1 cellular context compared by ENCODE assay signal in genomic region chr17:75753514-75754377, GRCh38.
A peak's percentile ranks its signal among the peaks of the same experiment; 100 is the strongest.
TF ChIP-seq lines count a peak whose summit lies in the region.

No MANE protein-coding gene starts in this region.

TF ChIP-seq in K562, 482 proteins besides CTCF, POLR2A, EP300 and RAD21 (continued from another document and continues in another):
- TF ChIP-seq UBTF (IDR thresholded peaks at IDR 0.05; ENCODE audit: borderline replicate concordance in 1 of 2, low read depth in 2 of 2, low read length in 2 of 2) (peak; percentile 60 to 84; a peak in 1 of 4 replicates), NCOA1 (IDR thresholded peaks at IDR 0.05; ENCODE audit: low read depth) (no peak), ZNF280A (IDR thresholded peaks at IDR 0.05; ENCODE audit: low read depth, partially characterized antibody) (no peak), HNRNPK (IDR thresholded peaks at IDR 0.05; ENCODE audit: low read depth, low read length, poor library complexity, severe bottlenecking) (no peak), RFX1 (IDR thresholded peaks at IDR 0.05) (no peak), GABPB1 (CRISPR knock-in tag; IDR thresholded peaks at IDR 0.05) (peak; percentile 55; the same call in 1 of the 2 replicates), ZBTB12 (CRISPR knock-in tag; IDR thresholded peaks at IDR 0.05) (no peak), JUNB (CRISPR knock-in tag; conservative IDR thresholded peaks at IDR 0.05) (no peak), CHD1 (IDR thresholded peaks at IDR 0.05; ENCODE audit: low read length) (no peak), DPF2 (IDR thresholded peaks at IDR 0.05) (no peak), SIX5 (IDR thresholded peaks at IDR 0.05; ENCODE audit: borderline replicate concordance in 1 of 2, insufficient read depth in 1 of 2, low read depth in 1 of 2, low read length in 2 of 2) (no peak), ZNF592 (IDR thresholded peaks at IDR 0.05) (peak; percentile 94), FOXM1 (IDR thresholded peaks at IDR 0.05; ENCODE audit: low read depth) (no peak), FOXM1 (CRISPR knock-in tag; IDR thresholded peaks at IDR 0.05; ENCODE audit: low read depth) (no peak), ZNF3 (CRISPR knock-in tag; IDR thresholded peaks at IDR 0.05) (no peak), BACH1 (tag; IDR thresholded peaks at IDR 0.05) (no peak), MYBL2 (IDR thresholded peaks at IDR 0.05; ENCODE audit: low read depth) (no peak), MYBL2 (CRISPR knock-in tag; IDR thresholded peaks at IDR 0.05; ENCODE audit: borderline replicate concordance) (no peak), MIER1 (IDR thresholded peaks at IDR 0.05; ENCODE audit: low read depth) (no peak), BHLHE40 (IDR thresholded peaks at IDR 0.05; ENCODE audit: low read length) (peak; percentile 93), RFX5 (IDR thresholded peaks at IDR 0.05; ENCODE audit: low read depth, low read length) (no peak), SIN3B (IDR thresholded peaks at IDR 0.05; ENCODE audit: low read depth) (peak; percentile 47; the same call in 1 of the 2 replicates), NEUROD1 (IDR thresholded peaks at IDR 0.05; ENCODE audit: borderline replicate concordance, low read depth, low read length, partially characterized antibody) (no peak), TEAD2 (tag; IDR thresholded peaks at IDR 0.05) (no peak), NR2F6 (CRISPR knock-in tag; IDR thresholded peaks at IDR 0.05) (no peak), MXD1 (CRISPR knock-in tag; IDR thresholded peaks at IDR 0.05; ENCODE audit: borderline replicate concordance, poor library complexity, severe bottlenecking) (no peak), KHSRP (IDR thresholded peaks at IDR 0.05) (no peak), ZNF778 (CRISPR knock-in tag; IDR thresholded peaks at IDR 0.05) (no peak), THAP7 (CRISPR knock-in tag; IDR thresholded peaks at IDR 0.05) (no peak), E2F6 (IDR thresholded peaks at IDR 0.05; ENCODE audit: borderline replicate concordance in 1 of 2, extremely low read depth in 1 of 2, insufficient read depth in 1 of 2, insufficient read length in 1 of 2, low read depth in 1 of 2, low read length in 1 of 2, poor library complexity in 1 of 2, severe bottlenecking in 1 of 2) (peak; percentile 97 to 100), FOXJ2 (tag; IDR thresholded peaks at IDR 0.05) (no peak), PATZ1 (CRISPR knock-in tag; IDR thresholded peaks at IDR 0.05; ENCODE audit: borderline replicate concordance) (no peak), MEF2A (IDR thresholded peaks at IDR 0.05; ENCODE audit: control insufficient read depth, low read depth, low read length) (no peak), NFE2 (IDR thresholded peaks at IDR 0.05; ENCODE audit: low read depth) (no peak), MYC (IDR thresholded peaks at IDR 0.05; ENCODE audit: low read depth, low read length) (peak; percentile 89), MYC (CRISPR knock-in tag; IDR thresholded peaks at IDR 0.05; ENCODE audit: borderline replicate concordance, low read depth) (no peak), GTF2B (IDR thresholded peaks at IDR 0.05; ENCODE audit: extremely low read depth, insufficient read length) (no peak), ADNP (tag; IDR thresholded peaks at IDR 0.05) (peak; percentile 65; the same call in 1 of the 2 replicates), CUX1 (CRISPR knock-in tag; IDR thresholded peaks at IDR 0.05) (no peak), NR1H2 (CRISPR knock-in tag; IDR thresholded peaks at IDR 0.05) (peak; percentile 30; the same call in 1 of the 2 replicates), ZSCAN29 (IDR thresholded peaks at IDR 0.05) (no peak)
